Comparison of ENCODE assay signal across 32 cellular contexts in genomic region chr9:111233963-111234362, GRCh38.
"Had no signal": no experiment of that assay in that cellular context is flagged by ENCODE, and none has a peak within 500 bp of the region (broad histone marks: within the 10 kb centered on the region; RNA-seq: fewer than 3 reads in every experiment).

No MANE protein-coding gene starts in this region.

- H3K36me3 ChIP-seq: brain microvascular endothelial cell, Peyer's patch, SJSA1 had no signal

- H3K27ac Mint-ChIP-seq: activated CD4-positive, alpha-beta T cell treated with anti-CD3 and anti-CD28 coated beads for 36 hours; activated CD4-positive, alpha-beta T cell treated with anti-CD3 and anti-CD28 coated beads, Interleukin-2, amount 10 ng/mL, durations not matched to agents 7 days and 5 days; activated CD8-positive, alpha-beta T cell treated with anti-CD3 and anti-CD28 coated beads, Interleukin-2, amount 10 ng/mL, durations not matched to agents 7 days and 5 days; activated naive CD4-positive, alpha-beta T cell treated with anti-CD3 and anti-CD28 coated beads for 36 hours; activated naive CD8-positive, alpha-beta T cell; activated naive CD8-positive, alpha-beta T cell treated with anti-CD3 and anti-CD28 coated beads, Interleukin-2, amount 50 U/mL, for 24 hours; activated T-cell treated with anti-CD3 and anti-CD28 coated beads, Interleukin-2, amount 50 U/mL, for 24 hours; activated T-helper 2 cell treated with anti-CD3 and anti-CD28 coated beads, Interferon-gamma antibody, Interleukin-2, Interleukin-4, amounts not matched to agents 10 μg/mL and 5 μg/mL and 100 μg/mL, durations not matched to agents 14 hours and 24 hours and 36 hours; T-helper 1 cell treated with Interleukin-12 subunit alpha and Interleukin-12 subunit beta and Interleukin-4 antibody, amounts not matched to agents 30 μg/mL and 1 μg/mL, for 36 hours; T-helper 2 cell treated with Interferon-gamma antibody and Interleukin-4, amounts not matched to agents 5 μg/mL and 100 μg/mL, for 36 hours had no signal

- H3K4me3 ChIP-seq: Peyer's patch, SJSA1 had no signal

- H3K27me3 ChIP-seq: brain microvascular endothelial cell, Peyer's patch, SJSA1 had no signal

- H3K4me1 ChIP-seq: Peyer's patch, SJSA1 had no signal

- H3K4me2 ChIP-seq: KMS-11, SK-N-SH had no signal

- H3K27ac ChIP-seq: brain microvascular endothelial cell, KMS-11, Peyer's patch, SJSA1 had no signal

- H3K9me3 ChIP-seq: Peyer's patch, SJSA1, SK-N-SH had no signal

- H3K9me3 Mint-ChIP-seq: activated CD4-positive, alpha-beta T cell treated with anti-CD3 and anti-CD28 coated beads, Interleukin-2, amount 10 ng/mL, durations not matched to agents 7 days and 5 days; activated naive CD4-positive, alpha-beta T cell treated with anti-CD3 and anti-CD28 coated beads for 36 hours; activated naive CD8-positive, alpha-beta T cell treated with anti-CD3 and anti-CD28 coated beads, Interleukin-2, amount 50 U/mL, for 24 hours; activated T-cell treated with anti-CD3 and anti-CD28 coated beads, Interleukin-2, amount 50 U/mL, for 24 hours; activated T-helper 2 cell treated with anti-CD3 and anti-CD28 coated beads, Interferon-gamma antibody, Interleukin-2, Interleukin-4, amounts not matched to agents 10 μg/mL and 5 μg/mL and 100 μg/mL, durations not matched to agents 14 hours and 24 hours and 36 hours; T-helper 1 cell treated with Interleukin-12 subunit alpha and Interleukin-12 subunit beta and Interleukin-4 antibody, amounts not matched to agents 30 μg/mL and 1 μg/mL, for 36 hours; T-helper 2 cell treated with Interferon-gamma antibody and Interleukin-4, amounts not matched to agents 5 μg/mL and 100 μg/mL, for 36 hours had no signal

- H3K4me1 Mint-ChIP-seq: activated CD4-positive, alpha-beta T cell treated with anti-CD3 and anti-CD28 coated beads for 36 hours; activated CD4-positive, alpha-beta T cell treated with anti-CD3 and anti-CD28 coated beads, Interleukin-2, amount 10 ng/mL, durations not matched to agents 7 days and 5 days; activated naive CD8-positive, alpha-beta T cell treated with anti-CD3 and anti-CD28 coated beads, Interleukin-2, amount 50 U/mL, for 24 hours had no signal

- H3K27me3 Mint-ChIP-seq: activated CD4-positive, alpha-beta T cell treated with anti-CD3 and anti-CD28 coated beads, Interleukin-2, amount 10 ng/mL, durations not matched to agents 7 days and 5 days; activated naive CD8-positive, alpha-beta T cell; activated naive CD8-positive, alpha-beta T cell treated with anti-CD3 and anti-CD28 coated beads, Interleukin-2, amount 50 U/mL, for 24 hours; activated T-cell treated with anti-CD3 and anti-CD28 coated beads, Interleukin-2, amount 50 U/mL, for 24 hours had no signal

- H3K4me3 Mint-ChIP-seq: activated CD4-positive, alpha-beta T cell treated with anti-CD3 and anti-CD28 coated beads for 36 hours; activated CD4-positive, alpha-beta T cell treated with anti-CD3 and anti-CD28 coated beads, Interleukin-2, amount 10 ng/mL, durations not matched to agents 7 days and 5 days; activated CD8-positive, alpha-beta T cell treated with anti-CD3 and anti-CD28 coated beads, Interleukin-2, amount 10 ng/mL, durations not matched to agents 7 days and 5 days; activated naive CD4-positive, alpha-beta T cell treated with anti-CD3 and anti-CD28 coated beads for 36 hours; activated naive CD8-positive, alpha-beta T cell; activated naive CD8-positive, alpha-beta T cell treated with anti-CD3 and anti-CD28 coated beads, Interleukin-2, amount 50 U/mL, for 24 hours; activated T-cell treated with anti-CD3 and anti-CD28 coated beads, Interleukin-2, amount 50 U/mL, for 24 hours; T-helper 1 cell treated with Interleukin-12 subunit alpha and Interleukin-12 subunit beta and Interleukin-4 antibody, amounts not matched to agents 30 μg/mL and 1 μg/mL, for 36 hours; T-helper 2 cell treated with Interferon-gamma antibody and Interleukin-4, amounts not matched to agents 5 μg/mL and 100 μg/mL, for 36 hours had no signal

- DNase-seq: activated CD4-positive, alpha-beta T cell treated with anti-CD3 and anti-CD28 coated beads for 36 hours; activated CD4-positive, alpha-beta T cell treated with anti-CD3 and anti-CD28 coated beads, Interleukin-2, amount 10 ng/mL, durations not matched to agents 7 days and 5 days; activated CD4-positive, alpha-beta T cell treated with anti-CD3 and anti-CD28 coated beads, Interleukin-2, amount 50 U/mL, for 48 hours; activated CD8-positive, alpha-beta T cell treated with anti-CD3 and anti-CD28 coated beads, Interleukin-2, amount 10 ng/mL, durations not matched to agents 7 days and 5 days; activated gamma-delta T cell; activated naive CD4-positive, alpha-beta T cell treated with anti-CD3 and anti-CD28 coated beads for 36 hours; activated naive CD8-positive, alpha-beta T cell treated with anti-CD3 and anti-CD28 coated beads, Interleukin-2, amount 50 U/mL, for 24 hours; activated T-cell treated with anti-CD3 and anti-CD28 coated beads, Interleukin-2, amount 50 U/mL, for 24 hours; anterior cingulate cortex; brain microvascular endothelial cell; MM.1S; MV-4-11; NCI-H1092; NCI-H1436 treated with DMSO at 0.1 percent for 48 hours; NCI-H1694 treated with DMSO at 0.1 percent for 48 hours; NCI-H2029 treated with DMSO at 0.1 percent for 48 hours; NCI-H2107; NCI-H2171; NCI-H510A; NCI-H526; NCI-H748 treated with DMSO at 0.1 percent for 48 hours; NK-92 treated with Interleukin-12 subunit alpha and Interleukin-12 subunit beta, amount 100 ng/mL, for 24 hours; Peyer's patch; RPMI8226; SHP77 treated with DMSO at 0.1 percent for 48 hours; SK-N-SH had no signal

- H3K9ac ChIP-seq: KMS-11, SK-N-SH had no signal

- H3K36me3 Mint-ChIP-seq: activated naive CD8-positive, alpha-beta T cell had no signal
